21 cellular contexts compared by ENCODE assay signal in genomic region chr1:28855469-28855944, GRCh38. TPM values are rescaled to one million over a fixed set of nuclear protein-coding genes. Genes with fewer than 3 reads are reported as not detected.
DNase-seq lines count a peak whose midpoint lies in the region; ATAC-seq and TF ChIP-seq lines count a peak whose summit lies in the region.
"Had no signal": no experiment of that assay in that cellular context is flagged by ENCODE, and none has a peak within 500 bp of the region (broad histone marks: within the 10 kb centered on the region; RNA-seq: fewer than 3 reads in every experiment).

No MANE protein-coding gene starts in this region.

- no peaks in the 10 kb centered on the region for H3K9me3 Mint-ChIP-seq in nephron
- H3K9me3 Mint-ChIP-seq: activated CD4-positive, alpha-beta T cell treated with anti-CD3 and anti-CD28 coated beads, Interleukin-2, amount 10 ng/mL, durations not matched to agents 24 days and 14 days; activated naive CD8-positive, alpha-beta T cell treated with anti-CD3 and anti-CD28 coated beads, Interleukin-2, amount 10 ng/mL, durations not matched to agents 7 days and 5 days; neural crest cell had no signal

- H3K4me3 Mint-ChIP-seq in nephron: peak overlapping the region in 1 of 3 experiments; percentile 53
- H3K4me3 Mint-ChIP-seq: activated CD4-positive, alpha-beta T cell treated with anti-CD3 and anti-CD28 coated beads, Interleukin-2, amount 10 ng/mL, durations not matched to agents 24 days and 14 days; activated naive CD8-positive, alpha-beta T cell treated with anti-CD3 and anti-CD28 coated beads, Interleukin-2, amount 10 ng/mL, durations not matched to agents 7 days and 5 days; B cell; neural crest cell had no signal

- no peak for TF ChIP-seq CTCF in nephron (IDR thresholded peaks at IDR 0.05; ENCODE audit: unreplicated experiment in 3 of 3)

- H3K4me1 Mint-ChIP-seq in nephron: peaks cover 21% of the 10 kb centered on the region
- H3K4me1 Mint-ChIP-seq: B cell had no signal

- H3K27ac Mint-ChIP-seq in nephron: peak overlapping the region in 2 of 3 experiments; percentile 32 to 81
- H3K27ac Mint-ChIP-seq: activated CD4-positive, alpha-beta T cell treated with anti-CD3 and anti-CD28 coated beads, Interleukin-2, amount 10 ng/mL, durations not matched to agents 24 days and 14 days; activated naive CD8-positive, alpha-beta T cell treated with anti-CD3 and anti-CD28 coated beads, Interleukin-2, amount 10 ng/mL, durations not matched to agents 7 days and 5 days; B cell had no signal

- peaks cover 5% of the 10 kb centered on the region for H3K27me3 Mint-ChIP-seq in nephron (ENCODE audit: low read depth)

- DNase-seq in AG20443 (ENCODE audit: low spot score) (peak; percentile 52), RPMI7951 (ENCODE audit: low read depth) (peak; percentile 59), fibroblast of peridontal ligament (ENCODE audit: extremely low read depth) (peak; percentile 8), HuH-7.5 (ENCODE audit: low spot score) (no peak), NCI-H187 (lab: John Stamatoyannopoulos, UW) (no peak)
- DNase-seq: activated CD4-positive, alpha-beta T cell treated with anti-CD3 and anti-CD28 coated beads, Interleukin-2, amount 10 ng/mL, durations not matched to agents 24 days and 14 days; activated naive CD8-positive, alpha-beta T cell treated with anti-CD3 and anti-CD28 coated beads, Interleukin-2, amount 10 ng/mL, durations not matched to agents 7 days and 5 days; DMS79; GF-D8; NCI-H1694; SK-N-SH had no signal

- ATAC-seq in GM19455 (IDR thresholded peaks at IDR 0.05; ENCODE audit: unreplicated experiment) (no peak), HG02571 (IDR thresholded peaks at IDR 0.05; ENCODE audit: unreplicated experiment) (no peak)
- ATAC-seq: gastroesophageal sphincter had no signal

- H3K36me3 Mint-ChIP-seq in nephron (ENCODE audit: low read depth): no peaks in the 10 kb centered on the region
- H3K36me3 Mint-ChIP-seq: activated naive CD8-positive, alpha-beta T cell treated with anti-CD3 and anti-CD28 coated beads, Interleukin-2, amount 10 ng/mL, durations not matched to agents 7 days and 5 days had no signal

RNA-seq across cellular contexts. Expression of gene OPRD1, which starts 43.5 kb away (rescaled TPM):
- 0.96 and 1.5 TPM in 2 replicates for total RNA-seq in RPMI7951 (2014; rRNA removed; shearing (Covaris generic))
- total RNA-seq: activated naive CD8-positive, alpha-beta T cell treated with anti-CD3 and anti-CD28 coated beads, Interleukin-2, amount 10 ng/mL, durations not matched to agents 7 days and 5 days; B cell; endothelial cell of umbilical vein; mucosa of gallbladder; T-helper 2 cell treated with Interferon-gamma antibody and Interleukin-4, amounts not matched to agents 100 ng/mL and 5 ng/mL, for 36 hours; upper lobe of left lung had no signal

RNA-seq across cellular contexts. Expression of gene EPB41, which starts 58.9 kb away (rescaled TPM):
- 12.1 and 12.8 TPM in 2 replicates for total RNA-seq in RPMI7951 (2014; rRNA removed; shearing (Covaris generic))

Comparison
In these comparisons a context has a peak if more than half of its experiments do, and no peak if none do; other contexts are left out.
1. DNase-seq: peak in AG20443 (single experiment), RPMI7951 (single experiment) and fibroblast of peridontal ligament (single experiment); none in HuH-7.5 (single experiment) and NCI-H187 (0 of 2).